ENCODE assay signal across 14 cellular contexts in genomic region chrX:13357925-13358324, GRCh38. TPM values are rescaled to one million over a fixed set of nuclear protein-coding genes. Genes with fewer than 3 reads are reported as not detected.
DNase-seq lines count a peak whose midpoint lies in the region; ATAC-seq and TF ChIP-seq lines count a peak whose summit lies in the region.
"Had no signal": no experiment of that assay in that cellular context is flagged by ENCODE, and none has a peak within 500 bp of the region (broad histone marks: within the 10 kb centered on the region; RNA-seq: fewer than 3 reads in every experiment).

No MANE protein-coding gene starts in this region.

- DNase-seq in heart left ventricle (no peak), cardiac septum (ENCODE audit: low spot score) (no peak), SJCRH30 (peak; percentile 82 to 93), fibroblast of villous mesenchyme (ENCODE audit: low read depth) (peak; percentile 51)
- DNase-seq in activated naive CD4-positive, alpha-beta T cell treated with Interleukin-2 at 50 U/mL for 16 hours, result no peak
- DNase-seq: aorta, lower lobe of right lung, T-cell had no signal

- H3K4me3 ChIP-seq in heart left ventricle (no peak overlapping the region), SJCRH30 (no peak overlapping the region), fibroblast of villous mesenchyme (ENCODE audit: low read depth, low read length) (no peak overlapping the region)
- H3K4me3 ChIP-seq: esophagus muscularis mucosa, lower lobe of right lung had no signal

- H3K36me3 ChIP-seq in heart left ventricle, result no peaks in the 10 kb centered on the region
- H3K36me3 ChIP-seq in SJCRH30, result no peaks in the 10 kb centered on the region
- H3K36me3 ChIP-seq: esophagus muscularis mucosa, lower lobe of right lung had no signal

- peaks cover 0 to 14% (median 5%) of the 10 kb centered on the region in 12 donors for H3K4me1 ChIP-seq in heart left ventricle
- H3K4me1 ChIP-seq in SJCRH30, result peaks cover 34% of the 10 kb centered on the region
- H3K4me1 ChIP-seq: lower lobe of right lung had no signal

- 39 to 61% (median 48%) methylated on average over 1 of the region's 1 CpG for WGBS in heart left ventricle, 4 donors

- intact Hi-C loops in heart left ventricle (cut with DNase I) (loop anchor here in 1 of 10 donors (5.0 kb wide), 1 partner anchor 119 kb away; no protein-coding TSS in a partner anchor), cardiac septum (cut with DNase I) (no loop called here)

- peaks cover 0 to 8% (median 0%) of the 10 kb centered on the region in 9 donors for H3K27me3 ChIP-seq in heart left ventricle
- no peaks in the 10 kb centered on the region for H3K27me3 ChIP-seq in SJCRH30
- H3K27me3 ChIP-seq: esophagus muscularis mucosa had no signal

- H3K9me3 ChIP-seq in heart left ventricle, result no peaks in the 10 kb centered on the region
- no peaks in the 10 kb centered on the region for H3K9me3 ChIP-seq in SJCRH30 (replicated peaks)
- H3K9me3 ChIP-seq: esophagus muscularis mucosa, lower lobe of right lung had no signal

- H3K27ac ChIP-seq in heart left ventricle (peak overlapping the region in 5 of 12 donors; percentile 8 to 45 (median 39)), SJCRH30 (peak overlapping the region; percentile 69)
- H3K27ac ChIP-seq: esophagus muscularis mucosa, lower lobe of right lung had no signal

- no peak for TF ChIP-seq CTCF in heart left ventricle (IDR thresholded peaks at IDR 0.05)
- TF ChIP-seq CTCF in fibroblast of villous mesenchyme (IDR thresholded peaks at IDR 0.05; ENCODE audit: insufficient read depth, low read depth, low read length), result no peak

- ATAC-seq in heart left ventricle, result peak in 3 of 4 donors; percentile 40 to 74 (median 51)
- ATAC-seq in GM21447 (IDR thresholded peaks at IDR 0.05; ENCODE audit: unreplicated experiment), result no peak
- no peak for ATAC-seq in GM21619 (IDR thresholded peaks at IDR 0.05; ENCODE audit: unreplicated experiment)
- ATAC-seq in HG02678 (IDR thresholded peaks at IDR 0.05; ENCODE audit: unreplicated experiment), result no peak
- ATAC-seq: lower lobe of right lung, T-cell had no signal

- no peak for TF ChIP-seq POLR2A in heart left ventricle (IDR thresholded peaks at IDR 0.05)

RNA-seq across cellular contexts. Expression of gene ATXN3L, which starts 38.1 kb away (rescaled TPM):
- total RNA-seq in heart left ventricle, result not detected
- not detected for polyA plus RNA-seq in heart left ventricle
- not detected for total RNA-seq in cardiac septum
- not detected in 2 replicates for total RNA-seq in SJCRH30 (2014; rRNA removed; shearing (Covaris generic))
- not detected in 2 replicates for total RNA-seq in fibroblast of villous mesenchyme
- total RNA-seq: activated CD8-positive, alpha-beta memory T cell treated with anti-CD3 and anti-CD28 coated beads for 36 hours; aorta; esophagus muscularis mucosa; lower lobe of right lung; skeletal muscle tissue; T-cell had no signal
- polyA plus RNA-seq: aorta had no signal

Comparison
In these comparisons a context has a peak if more than half of its experiments do, and no peak if none do; other contexts are left out.
1. ATAC-seq: peak in heart left ventricle (3 of 4); none in GM21447 (single experiment), GM21619 (single experiment) and HG02678 (single experiment).
2. DNase-seq: peak in SJCRH30 (2 of 2) and fibroblast of villous mesenchyme (single experiment); none in heart left ventricle (0 of 5), cardiac septum (single experiment) and activated naive CD4-positive, alpha-beta T cell treated with Interleukin-2 at 50 U/mL for 16 hours (single experiment).